Comparison of ENCODE assay signal across 18 cellular contexts in the genomic region with DNA sequence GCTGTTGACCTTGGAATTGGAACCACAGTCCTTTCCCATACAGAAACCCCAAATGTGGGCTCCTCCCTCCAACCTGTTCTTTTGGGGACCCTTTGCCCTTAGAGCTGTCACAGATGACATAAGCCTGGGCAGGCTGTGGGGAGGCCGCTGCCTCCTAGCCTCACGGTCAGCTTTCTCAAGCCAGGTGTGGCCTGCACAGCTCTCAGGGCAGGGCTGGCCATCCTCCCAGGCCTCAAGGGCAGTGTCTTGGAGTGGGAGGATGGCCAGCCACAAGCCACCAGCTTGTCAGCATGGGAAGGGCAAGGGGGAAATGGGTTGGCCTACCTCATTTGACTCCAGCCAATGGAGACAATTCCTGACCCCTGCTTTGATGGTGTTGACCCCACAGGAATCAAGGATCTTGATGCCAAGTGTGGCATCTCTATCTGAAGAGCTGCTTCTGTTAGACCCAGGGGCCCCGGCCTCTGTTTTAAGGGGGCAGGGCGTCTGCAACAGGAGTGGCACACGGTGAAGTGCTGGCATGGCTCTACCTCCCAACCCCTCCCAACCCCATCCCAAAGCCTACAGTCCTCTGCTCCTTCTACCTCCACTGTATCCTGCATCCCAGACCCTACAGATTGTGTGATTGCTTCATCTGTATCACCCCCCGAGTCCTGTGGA. TPM values are rescaled to one million over a fixed set of nuclear protein-coding genes. Genes with fewer than 3 reads are reported as not detected.
DNase-seq lines count a peak whose midpoint lies in the region; ATAC-seq, FAIRE-seq and TF ChIP-seq lines count a peak whose summit lies in the region.
"Had no signal": no experiment of that assay in that cellular context is flagged by ENCODE, and none has a peak within 500 bp of the region (broad histone marks: within the 10 kb centered on the region; RNA-seq: fewer than 3 reads in every experiment).

No MANE protein-coding gene starts in this region.

- no peaks in the 10 kb centered on the region for H3K79me2 ChIP-seq in HepG2 (ENCODE audit: insufficient read depth, low read length)

- in situ Hi-C loops in HepG2 (cut with HindIII; ENCODE audit: extremely low pct_ligation_motif_present, low pct_unique_long_range_greater_than_20kb) = no loop called here

- FAIRE-seq in HepG2 (lab: Jason Lieb, UNC) = no peak
- FAIRE-seq: A204.1, G401.6, GM12878, RCC 7860 had no signal

- no peak for TF ChIP-seq CTCF in brain (conservative IDR thresholded peaks at IDR 0.05)
- TF ChIP-seq CTCF in HepG2 (CRISPR knock-in tag; IDR thresholded peaks at IDR 0.05) = no peak
- no peak for TF ChIP-seq CTCF in glutamatergic neuron (IDR thresholded peaks at IDR 0.05; ENCODE audit: partially characterized antibody, unreplicated experiment)

- peaks cover 19% of the 10 kb centered on the region for H3K36me3 Mint-ChIP-seq in brain
- H3K36me3 Mint-ChIP-seq in glutamatergic neuron (ENCODE audit: unreplicated experiment) = no peaks in the 10 kb centered on the region

- CTCF ChIA-PET in HepG2 (lab: Yijun Ruan, JAX; ENCODE audit: low intra/inter-chr PET ratio, low total read pairs) = no interaction called here

- H3K4me1 Mint-ChIP-seq in brain (no peaks in the 10 kb centered on the region), glutamatergic neuron (ENCODE audit: low read depth, unreplicated experiment) (no peaks in the 10 kb centered on the region)

- no peaks in the 10 kb centered on the region for H3K9me3 Mint-ChIP-seq in brain
- peaks cover 6% of the 10 kb centered on the region for H3K9me3 Mint-ChIP-seq in glutamatergic neuron (ENCODE audit: unreplicated experiment)
- H3K9me3 Mint-ChIP-seq: HFFc6 had no signal

- H4K20me1 ChIP-seq in HepG2 (ENCODE audit: insufficient read depth, low read length) = no peaks in the 10 kb centered on the region

- H3K27ac ChIP-seq in HepG2 (ENCODE audit: extremely low read length, insufficient read depth, low read length) = no peak overlapping the region

- no peaks in the 10 kb centered on the region for H3K36me3 ChIP-seq in HepG2 (replicated peaks in 1 of 2; ENCODE audit: control insufficient read depth in 1 of 2, insufficient read depth in 2 of 2, low read length in 2 of 2)

- H3K4me3 ChIP-seq in HepG2 (replicated peaks in 1 of 3; ENCODE audit: insufficient read depth in 1 of 3, low read depth in 2 of 3, low read length in 3 of 3) = no peak overlapping the region
- H3K4me3 ChIP-seq: GM12878 had no signal

- no peak overlapping the region for H3K4me2 ChIP-seq in HepG2 (ENCODE audit: low read depth, low read length)

- no peak for TF ChIP-seq RAD21 in HepG2 (CRISPR knock-in tag; IDR thresholded peaks at IDR 0.05)

- no TSS peak for BruUV-seq in HepG2 (replicated peaks; lab: Mats Ljungman, UMichigan)

- H3K4me3 Mint-ChIP-seq in brain (no peak overlapping the region), glutamatergic neuron (ENCODE audit: unreplicated experiment) (no peak overlapping the region)
- H3K4me3 Mint-ChIP-seq: HFFc6 had no signal

- H3K27ac Mint-ChIP-seq in brain (peak overlapping the region in 3 of 5 experiments; percentile 30 to 55 (median 39)), glutamatergic neuron (ENCODE audit: unreplicated experiment) (no peak overlapping the region)
- H3K27ac Mint-ChIP-seq: HFFc6 had no signal

- H3K27me3 Mint-ChIP-seq in brain (peaks cover 4% of the 10 kb centered on the region), glutamatergic neuron (ENCODE audit: unreplicated experiment) (peaks cover 6% of the 10 kb centered on the region)

- DNase-seq in left ventricle myocardium superior = no peak
- no peak for DNase-seq in Right ventricle myocardium inferior (ENCODE audit: missing footprints)
- DNase-seq in HepG2 (ENCODE audit: low spot score) = no peak
- DNase-seq in posterior vena cava (ENCODE audit: low spot score) = peak; percentile 65
- no peak for DNase-seq in glutamatergic neuron
- DNase-seq in SW 1271 (lab: John Stamatoyannopoulos, UW) = no peak
- DNase-seq: DND-41, HFFc6, MM.1S, NCI-H1105, NCI-H1694, NCI-H510A treated with DMSO at 0.1 percent for 48 hours had no signal

- H3K27me3 ChIP-seq in HepG2 (ENCODE audit: control insufficient read depth in 1 of 2, insufficient read depth in 2 of 2, low read length in 2 of 2) = peaks cover 0 to 7% of the 10 kb centered on the region in 2 experiments; a peak in 1 of 5 replicates

- no peak for TF ChIP-seq EP300 in HepG2 (IDR thresholded peaks at IDR 0.05; ENCODE audit: low read depth in 2 of 2, low read length in 2 of 2)
- no peak for TF ChIP-seq EP300 in HepG2 (CRISPR knock-in tag; IDR thresholded peaks at IDR 0.05; ENCODE audit: borderline replicate concordance)

- POLR2A ChIA-PET in HepG2 (lab: Yijun Ruan, JAX) = interaction anchor here (0.9 to 6.6 kb wide), 3 partner anchors 8 to 24 kb away, joined by 4 to 46 read pairs (median 6); partner anchors contain the start of genes CBLN3, KHNYN and SDR39U1

- intact Hi-C loops in left ventricle myocardium superior (cut with micrococcal nuclease) (no loop called here), Right ventricle myocardium inferior (cut with DNase I) (no loop called here), HepG2 (cut with micrococcal nuclease; ENCODE audit: unreplicated experiment) (no loop called here), posterior vena cava (cut with DNase I) (no loop called here)

- ATAC-seq in left ventricle myocardium superior (peak; percentile 28), Right ventricle myocardium inferior (no peak), HepG2 (no peak), GM18907 (IDR thresholded peaks at IDR 0.05; ENCODE audit: unreplicated experiment) (no peak)
- ATAC-seq: GM12878 had no signal

- no peak overlapping the region for H2AFZ ChIP-seq in HepG2 (ENCODE audit: low read length)

- 44% methylated on average over 6 of the region's 6 CpGs for WGBS in HepG2 (ENCODE audit: low lambda C conversion rate)

- H3K9ac ChIP-seq in HepG2 (ENCODE audit: insufficient read depth, low read depth, low read length) = no peak overlapping the region

- no peaks in the 10 kb centered on the region for H3K9me3 ChIP-seq in HepG2 (ENCODE audit: low read length)

- TF ChIP-seq POLR2A in HepG2 (IDR thresholded peaks at IDR 0.05; ENCODE audit: insufficient read depth in 1 of 2, low read depth in 2 of 2, low read length in 2 of 2) = no peak

- peaks cover 8% of the 10 kb centered on the region for H3K4me1 ChIP-seq in HepG2 (ENCODE audit: insufficient read depth, low read length)

RNA-seq across cellular contexts. Expression of gene CBLN3, which starts 11.5 kb away (rescaled TPM):
- total RNA-seq in left ventricle myocardium superior (2.3 TPM), Right ventricle myocardium inferior (1.1 TPM), HepG2 (2016; rRNA removed; fragmentation: Illumina TruSeq; extraction: Trizol) (0.45 and 0.66 TPM in 2 replicates), posterior vena cava (1 to 10 TPM; 3.5 to 4.2 TPM), glutamatergic neuron (ENCODE audit: unreplicated experiment) (0.51 TPM)
- polyA plus RNA-seq in brain (ENCODE audit: insufficient read depth, low read depth, low replicate concordance) (3.3 TPM), HepG2 (2011; rRNA removed) (0.74 and 0.98 TPM in 2 replicates)
- total RNA-seq in HepG2 (2016; cell fraction: cytosol; rRNA removed; fragmentation: Illumina TruSeq; extraction: Trizol; ENCODE audit: low read depth) = 0.62 and 0.81 TPM in 2 replicates
- total RNA-seq in HepG2 (2016; cell fraction: insoluble cytoplasmic fraction; rRNA removed; fragmentation: Illumina TruSeq; extraction: Trizol) = 0.58 and 0.78 TPM in 2 replicates
- total RNA-seq in HepG2 (2016; cell fraction: membrane; rRNA removed; fragmentation: Illumina TruSeq; extraction: Trizol) = 1.3 TPM in 2 replicates
- 0.47 and 0.60 TPM in 2 replicates for total RNA-seq in HepG2 (2016; cell fraction: nucleus; rRNA removed; fragmentation: Illumina TruSeq; extraction: Trizol)
- polyA plus RNA-seq in HepG2 (2011; cell fraction: cytosol; rRNA removed) = 0.71 and 0.97 TPM in 2 replicates
- 1.3 and 1.8 TPM in 2 replicates for polyA plus RNA-seq in HepG2 (2011; cell fraction: nucleus; rRNA removed)
- 0.77 and 1.9 TPM in 2 replicates for polyA plus RNA-seq in HepG2 (2012)
- 0.70 and 0.86 TPM in 2 replicates for polyA plus RNA-seq in HepG2 (2016; cell fraction: cytosol; fragmentation: Illumina TruSeq; extraction: Trizol; ENCODE audit: low read depth)
- polyA plus RNA-seq in HepG2 (2016; cell fraction: insoluble cytoplasmic fraction; fragmentation: Illumina TruSeq; extraction: Trizol; ENCODE audit: low read depth) = 0.62 and 1.3 TPM in 2 replicates
- 1.4 TPM in 2 replicates for polyA plus RNA-seq in HepG2 (2016; cell fraction: membrane; fragmentation: Illumina TruSeq; extraction: Trizol; ENCODE audit: low read depth)
- polyA plus RNA-seq in HepG2 (2016; cell fraction: nucleus; fragmentation: Illumina TruSeq; extraction: Trizol; ENCODE audit: insufficient read depth, low read depth) = 1.3 and 1.6 TPM in 2 replicates
- 0.37 and 0.92 TPM in 2 replicates for polyA minus RNA-seq in HepG2 (2011; rRNA and poly(A)+ RNA removed; ENCODE audit: low replicate concordance)
- polyA minus RNA-seq in HepG2 (2011; cell fraction: cytosol; rRNA and poly(A)+ RNA removed) = 0.30 and 0.35 TPM in 2 replicates
- polyA minus RNA-seq in HepG2 (2011; cell fraction: nucleus; rRNA and poly(A)+ RNA removed) = 0.52 and 0.75 TPM in 2 replicates

RNA-seq across cellular contexts. Expression of gene KHNYN, which starts 11.8 kb away (rescaled TPM):
- total RNA-seq in left ventricle myocardium superior (25.1 TPM), Right ventricle myocardium inferior (23.3 TPM), HepG2 (2016; rRNA removed; fragmentation: Illumina TruSeq; extraction: Trizol) (72.2 and 75.7 TPM in 2 replicates), posterior vena cava (10 to 100 TPM; 41.4 to 41.8 TPM), glutamatergic neuron (ENCODE audit: unreplicated experiment) (28.9 TPM)
- polyA plus RNA-seq in brain (ENCODE audit: insufficient read depth, low read depth, low replicate concordance) (22.3 TPM), HepG2 (2011; rRNA removed) (52.8 and 76.4 TPM in 2 replicates)
- 10.2 and 10.7 TPM in 2 replicates for total RNA-seq in HepG2 (2016; cell fraction: cytosol; rRNA removed; fragmentation: Illumina TruSeq; extraction: Trizol; ENCODE audit: low read depth)
- 60.0 and 78.8 TPM in 2 replicates for total RNA-seq in HepG2 (2016; cell fraction: insoluble cytoplasmic fraction; rRNA removed; fragmentation: Illumina TruSeq; extraction: Trizol)
- 35.9 and 40.5 TPM in 2 replicates for total RNA-seq in HepG2 (2016; cell fraction: membrane; rRNA removed; fragmentation: Illumina TruSeq; extraction: Trizol)
- 62.0 and 78.7 TPM in 2 replicates for total RNA-seq in HepG2 (2016; cell fraction: nucleus; rRNA removed; fragmentation: Illumina TruSeq; extraction: Trizol)
- 36.1 and 40.8 TPM in 2 replicates for polyA plus RNA-seq in HepG2 (2011; cell fraction: cytosol; rRNA removed)
- 158 and 160 TPM in 2 replicates for polyA plus RNA-seq in HepG2 (2011; cell fraction: nucleus; rRNA removed)
- 82.6 and 83.5 TPM in 2 replicates for polyA plus RNA-seq in HepG2 (2012)
- polyA plus RNA-seq in HepG2 (2016; cell fraction: cytosol; fragmentation: Illumina TruSeq; extraction: Trizol; ENCODE audit: low read depth) = 4.7 and 5.4 TPM in 2 replicates
- polyA plus RNA-seq in HepG2 (2016; cell fraction: insoluble cytoplasmic fraction; fragmentation: Illumina TruSeq; extraction: Trizol; ENCODE audit: low read depth) = 37.4 and 41.5 TPM in 2 replicates
- 19.0 and 20.9 TPM in 2 replicates for polyA plus RNA-seq in HepG2 (2016; cell fraction: membrane; fragmentation: Illumina TruSeq; extraction: Trizol; ENCODE audit: low read depth)
- 71.6 and 72.4 TPM in 2 replicates for polyA plus RNA-seq in HepG2 (2016; cell fraction: nucleus; fragmentation: Illumina TruSeq; extraction: Trizol; ENCODE audit: insufficient read depth, low read depth)
- polyA minus RNA-seq in HepG2 (2011; rRNA and poly(A)+ RNA removed; ENCODE audit: low replicate concordance) = 29.4 and 108 TPM in 2 replicates
- 32.8 and 41.4 TPM in 2 replicates for polyA minus RNA-seq in HepG2 (2011; cell fraction: cytosol; rRNA and poly(A)+ RNA removed)
- 109 and 126 TPM in 2 replicates for polyA minus RNA-seq in HepG2 (2011; cell fraction: nucleus; rRNA and poly(A)+ RNA removed)

RNA-seq across cellular contexts. Expression of gene NYNRIN, which starts 19.2 kb away (rescaled TPM):
- total RNA-seq in left ventricle myocardium superior = 7.3 TPM
- total RNA-seq in Right ventricle myocardium inferior = 9.5 TPM
- 6.4 TPM for polyA plus RNA-seq in brain (ENCODE audit: insufficient read depth, low read depth, low replicate concordance)
- total RNA-seq in HepG2 (2016; rRNA removed; fragmentation: Illumina TruSeq; extraction: Trizol) = 1.1 and 1.3 TPM in 2 replicates
- 0.09 and 0.10 TPM in 2 replicates for total RNA-seq in HepG2 (2016; cell fraction: cytosol; rRNA removed; fragmentation: Illumina TruSeq; extraction: Trizol; ENCODE audit: low read depth)
- total RNA-seq in HepG2 (2016; cell fraction: insoluble cytoplasmic fraction; rRNA removed; fragmentation: Illumina TruSeq; extraction: Trizol) = 0.91 and 1.1 TPM in 2 replicates
- 0.24 and 0.34 TPM in 2 replicates for total RNA-seq in HepG2 (2016; cell fraction: membrane; rRNA removed; fragmentation: Illumina TruSeq; extraction: Trizol)
- 1.0 and 1.4 TPM in 2 replicates for total RNA-seq in HepG2 (2016; cell fraction: nucleus; rRNA removed; fragmentation: Illumina TruSeq; extraction: Trizol)
- 0.63 and 0.95 TPM in 2 replicates for polyA plus RNA-seq in HepG2 (2011; rRNA removed)
- polyA plus RNA-seq in HepG2 (2011; cell fraction: cytosol; rRNA removed) = 0.39 and 0.44 TPM in 2 replicates
- polyA plus RNA-seq in HepG2 (2011; cell fraction: nucleus; rRNA removed) = 2.0 and 2.1 TPM in 2 replicates
- polyA plus RNA-seq in HepG2 (2012) = 1.8 and 5.9 TPM in 2 replicates
- 0.07 and 0.08 TPM in 2 replicates for polyA plus RNA-seq in HepG2 (2016; cell fraction: cytosol; fragmentation: Illumina TruSeq; extraction: Trizol; ENCODE audit: low read depth)
- polyA plus RNA-seq in HepG2 (2016; cell fraction: insoluble cytoplasmic fraction; fragmentation: Illumina TruSeq; extraction: Trizol; ENCODE audit: low read depth) = 0.72 and 0.83 TPM in 2 replicates
- polyA plus RNA-seq in HepG2 (2016; cell fraction: membrane; fragmentation: Illumina TruSeq; extraction: Trizol; ENCODE audit: low read depth) = 0.13 and 0.14 TPM in 2 replicates
- polyA plus RNA-seq in HepG2 (2016; cell fraction: nucleus; fragmentation: Illumina TruSeq; extraction: Trizol; ENCODE audit: insufficient read depth, low read depth) = 1.2 and 1.5 TPM in 2 replicates
- polyA minus RNA-seq in HepG2 (2011; rRNA and poly(A)+ RNA removed; ENCODE audit: low replicate concordance) = 2.4 TPM in 1 of 2 replicates, not detected in the other
- polyA minus RNA-seq in HepG2 (2011; cell fraction: cytosol; rRNA and poly(A)+ RNA removed) = 1.4 and 1.5 TPM in 2 replicates
- polyA minus RNA-seq in HepG2 (2011; cell fraction: nucleus; rRNA and poly(A)+ RNA removed) = 1.7 and 1.9 TPM in 2 replicates
- 10 to 100 TPM; 13.1 to 15.1 TPM for total RNA-seq in posterior vena cava
- 33.5 TPM for total RNA-seq in glutamatergic neuron (ENCODE audit: unreplicated experiment)

RNA-seq across cellular contexts. Expression of gene SDR39U1, which starts 24.6 kb away (rescaled TPM):
- total RNA-seq in left ventricle myocardium superior (86.8 TPM), Right ventricle myocardium inferior (76.6 TPM), HepG2 (2016; rRNA removed; fragmentation: Illumina TruSeq; extraction: Trizol) (25.0 and 34.4 TPM in 2 replicates), posterior vena cava (10 to 100 TPM; 31.6 to 36.4 TPM), glutamatergic neuron (ENCODE audit: unreplicated experiment) (70.4 TPM)
- polyA plus RNA-seq in brain (ENCODE audit: insufficient read depth, low read depth, low replicate concordance) (125 TPM), HepG2 (2011; rRNA removed) (129 and 163 TPM in 2 replicates)
- total RNA-seq in HepG2 (2016; cell fraction: cytosol; rRNA removed; fragmentation: Illumina TruSeq; extraction: Trizol; ENCODE audit: low read depth) = 13.3 and 16.3 TPM in 2 replicates
- total RNA-seq in HepG2 (2016; cell fraction: insoluble cytoplasmic fraction; rRNA removed; fragmentation: Illumina TruSeq; extraction: Trizol) = 19.5 and 33.3 TPM in 2 replicates
- 24.0 and 26.0 TPM in 2 replicates for total RNA-seq in HepG2 (2016; cell fraction: membrane; rRNA removed; fragmentation: Illumina TruSeq; extraction: Trizol)
- 44.1 and 45.4 TPM in 2 replicates for total RNA-seq in HepG2 (2016; cell fraction: nucleus; rRNA removed; fragmentation: Illumina TruSeq; extraction: Trizol)
- polyA plus RNA-seq in HepG2 (2011; cell fraction: cytosol; rRNA removed) = 99.7 and 120 TPM in 2 replicates
- polyA plus RNA-seq in HepG2 (2011; cell fraction: nucleus; rRNA removed) = 808 and 816 TPM in 2 replicates
- 66.2 and 118 TPM in 2 replicates for polyA plus RNA-seq in HepG2 (2012)
- 50.3 and 55.8 TPM in 2 replicates for polyA plus RNA-seq in HepG2 (2016; cell fraction: cytosol; fragmentation: Illumina TruSeq; extraction: Trizol; ENCODE audit: low read depth)
- polyA plus RNA-seq in HepG2 (2016; cell fraction: insoluble cytoplasmic fraction; fragmentation: Illumina TruSeq; extraction: Trizol; ENCODE audit: low read depth) = 73.2 and 88.2 TPM in 2 replicates
- polyA plus RNA-seq in HepG2 (2016; cell fraction: membrane; fragmentation: Illumina TruSeq; extraction: Trizol; ENCODE audit: low read depth) = 64.6 and 72.1 TPM in 2 replicates
- polyA plus RNA-seq in HepG2 (2016; cell fraction: nucleus; fragmentation: Illumina TruSeq; extraction: Trizol; ENCODE audit: insufficient read depth, low read depth) = 164 and 186 TPM in 2 replicates
- 27.9 and 51.2 TPM in 2 replicates for polyA minus RNA-seq in HepG2 (2011; rRNA and poly(A)+ RNA removed; ENCODE audit: low replicate concordance)
- polyA minus RNA-seq in HepG2 (2011; cell fraction: cytosol; rRNA and poly(A)+ RNA removed) = 18.8 and 21.3 TPM in 2 replicates
- polyA minus RNA-seq in HepG2 (2011; cell fraction: nucleus; rRNA and poly(A)+ RNA removed) = 95.4 and 110 TPM in 2 replicates

RNA-seq across cellular contexts. Expression of gene NFATC4, which starts 50.0 kb away (rescaled TPM):
- 21.7 TPM for total RNA-seq in left ventricle myocardium superior
- 28.4 TPM for total RNA-seq in Right ventricle myocardium inferior
- polyA plus RNA-seq in brain (ENCODE audit: insufficient read depth, low read depth, low replicate concordance) = 11.6 TPM
- 0.04 TPM in 1 of 2 replicates, not detected in the other for total RNA-seq in HepG2 (2016; rRNA removed; fragmentation: Illumina TruSeq; extraction: Trizol)
- total RNA-seq in HepG2 (2016; cell fraction: cytosol; rRNA removed; fragmentation: Illumina TruSeq; extraction: Trizol; ENCODE audit: low read depth) = not detected in 2 replicates
- total RNA-seq in HepG2 (2016; cell fraction: insoluble cytoplasmic fraction; rRNA removed; fragmentation: Illumina TruSeq; extraction: Trizol) = 0.11 TPM in 1 of 2 replicates, not detected in the other
- total RNA-seq in HepG2 (2016; cell fraction: membrane; rRNA removed; fragmentation: Illumina TruSeq; extraction: Trizol) = not detected in 2 replicates
- 0.34 TPM in 1 of 2 replicates, not detected in the other for total RNA-seq in HepG2 (2016; cell fraction: nucleus; rRNA removed; fragmentation: Illumina TruSeq; extraction: Trizol)
- 0.15 and 0.24 TPM in 2 replicates for polyA plus RNA-seq in HepG2 (2011; rRNA removed)
- 0.03 and 0.05 TPM in 2 replicates for polyA plus RNA-seq in HepG2 (2011; cell fraction: cytosol; rRNA removed)
- polyA plus RNA-seq in HepG2 (2011; cell fraction: nucleus; rRNA removed) = 1.6 and 2.4 TPM in 2 replicates
- 0.17 and 0.40 TPM in 2 replicates for polyA plus RNA-seq in HepG2 (2012)
- polyA plus RNA-seq in HepG2 (2016; cell fraction: cytosol; fragmentation: Illumina TruSeq; extraction: Trizol; ENCODE audit: low read depth) = not detected in 2 replicates
- polyA plus RNA-seq in HepG2 (2016; cell fraction: insoluble cytoplasmic fraction; fragmentation: Illumina TruSeq; extraction: Trizol; ENCODE audit: low read depth) = not detected in 2 replicates
- polyA plus RNA-seq in HepG2 (2016; cell fraction: membrane; fragmentation: Illumina TruSeq; extraction: Trizol; ENCODE audit: low read depth) = not detected in 2 replicates
- polyA plus RNA-seq in HepG2 (2016; cell fraction: nucleus; fragmentation: Illumina TruSeq; extraction: Trizol; ENCODE audit: insufficient read depth, low read depth) = 0.47 TPM in 1 of 2 replicates, not detected in the other
- 0.32 TPM in 1 of 2 replicates, not detected in the other for polyA minus RNA-seq in HepG2 (2011; rRNA and poly(A)+ RNA removed; ENCODE audit: low replicate concordance)
- not detected in 2 replicates for polyA minus RNA-seq in HepG2 (2011; cell fraction: cytosol; rRNA and poly(A)+ RNA removed)
- polyA minus RNA-seq in HepG2 (2011; cell fraction: nucleus; rRNA and poly(A)+ RNA removed) = 0.37 and 0.39 TPM in 2 replicates
- 10 to 100 TPM; 75.1 to 87.2 TPM for total RNA-seq in posterior vena cava
- 11.4 TPM for total RNA-seq in glutamatergic neuron (ENCODE audit: unreplicated experiment)
